Comparison of ENCODE assay signal across 26 cellular contexts in the genomic region with DNA sequence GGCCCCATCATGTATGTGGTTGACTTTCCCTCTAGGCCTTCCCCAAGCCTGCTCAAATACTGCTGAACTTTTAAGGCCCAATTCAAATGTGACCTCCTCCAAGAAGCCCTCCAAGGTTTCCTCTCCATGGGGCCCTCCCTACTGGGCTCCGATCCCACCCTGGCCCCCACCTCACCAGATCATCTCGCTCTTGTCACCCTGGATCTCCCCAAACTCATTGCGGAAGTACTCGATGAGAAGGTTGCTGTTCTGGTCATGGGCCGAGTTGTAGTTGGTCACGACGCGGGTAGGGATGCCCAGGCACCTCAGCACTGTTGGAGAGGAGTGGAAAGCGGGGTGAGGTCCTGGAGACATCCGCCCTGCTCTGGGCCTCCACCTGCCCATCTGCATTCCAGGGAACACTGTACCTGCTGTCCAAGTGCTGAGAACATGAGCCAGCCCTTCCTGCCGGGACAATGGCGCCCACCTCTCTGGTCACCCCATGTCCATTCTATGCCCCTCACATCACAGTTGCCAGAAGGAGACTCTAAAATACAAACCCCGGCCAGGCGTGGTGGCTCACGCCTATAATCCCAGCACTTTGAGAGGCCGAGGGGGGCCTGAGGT. TPM values are rescaled to one million over a fixed set of nuclear protein-coding genes. Genes with fewer than 3 reads are reported as not detected.
DNase-seq lines count a peak whose midpoint lies in the region; ATAC-seq, FAIRE-seq and TF ChIP-seq lines count a peak whose summit lies in the region.
"Had no signal": no experiment of that assay in that cellular context is flagged by ENCODE, and none has a peak within 500 bp of the region (broad histone marks: within the 10 kb centered on the region; RNA-seq: fewer than 3 reads in every experiment).

No MANE protein-coding gene starts in this region.

- peaks cover 23% of the 10 kb centered on the region for H3K36me3 Mint-ChIP-seq in dendritic cell treated with granulocyte-macrophage colony-stimulating factor and Interleukin-4, amounts not matched to agents 40 ng/mL and 50 ng/mL, for 4 days (ENCODE audit: low read depth)
- H3K36me3 Mint-ChIP-seq in activated CD8-positive, alpha-beta T cell treated with anti-CD3 and anti-CD28 coated beads for 36 hours (ENCODE audit: low read depth): no peaks in the 10 kb centered on the region
- H3K36me3 Mint-ChIP-seq: natural killer cell treated with Interleukin-12 subunit alpha and Interleukin-12 subunit beta and Interleukin-15 and Interleukin-18, amount 100 ng/mL, for 72 hours had no signal

- no peak overlapping the region for H2AFZ ChIP-seq in IMR-90 (replicated peaks; ENCODE audit: low read length, poor library complexity)
- H2AFZ ChIP-seq in HepG2 (ENCODE audit: low read length): no peak overlapping the region
- H2AFZ ChIP-seq in trophoblast cell (ENCODE audit: insufficient read depth, low read length, poor library complexity): no peak overlapping the region

- H3K4me1 ChIP-seq in IMR-90 (ENCODE audit: control insufficient read depth, insufficient read depth, low read length): peaks cover 17% of the 10 kb centered on the region
- H3K4me1 ChIP-seq in HepG2 (ENCODE audit: insufficient read depth, low read length): peaks cover 39% of the 10 kb centered on the region
- peaks cover 16 to 25% of the 10 kb centered on the region in 2 experiments for H3K4me1 ChIP-seq in trophoblast cell (ENCODE audit: control insufficient read depth in 1 of 2, insufficient read depth in 2 of 2, low read length in 2 of 2)

- FAIRE-seq in HepG2 (lab: Jason Lieb, UNC): no peak
- FAIRE-seq: colon, GM18507, pancreas had no signal

- no peak overlapping the region for H3K27ac ChIP-seq in IMR-90 (ENCODE audit: insufficient read depth, low read length)
- no peak overlapping the region for H3K27ac ChIP-seq in HepG2 (ENCODE audit: extremely low read length, insufficient read depth, low read length)
- no peak overlapping the region for H3K27ac ChIP-seq in trophoblast cell (ENCODE audit: low read depth, low read length)
- H3K27ac ChIP-seq: brain microvascular endothelial cell, foreskin keratinocyte, HL-60, pancreas had no signal

- TF ChIP-seq POLR2A in IMR-90 (IDR thresholded peaks at IDR 0.05; ENCODE audit: low read depth, low read length): no peak
- TF ChIP-seq POLR2A in HepG2 (IDR thresholded peaks at IDR 0.05; ENCODE audit: insufficient read depth in 1 of 2, low read depth in 2 of 2, low read length in 2 of 2): no peak

- no peaks in the 10 kb centered on the region for H3K27me3 Mint-ChIP-seq in dendritic cell treated with granulocyte-macrophage colony-stimulating factor and Interleukin-4, amounts not matched to agents 40 ng/mL and 50 ng/mL, for 4 days
- no peaks in the 10 kb centered on the region for H3K27me3 Mint-ChIP-seq in activated CD8-positive, alpha-beta T cell treated with anti-CD3 and anti-CD28 coated beads for 36 hours
- H3K27me3 Mint-ChIP-seq: activated CD4-positive, alpha-beta T cell treated with anti-CD3 and anti-CD28 coated beads, Interleukin-2, amount 10 ng/mL, durations not matched to agents 7 days and 5 days; natural killer cell treated with Interleukin-12 subunit alpha and Interleukin-12 subunit beta and Interleukin-15 and Interleukin-18, amount 100 ng/mL, for 72 hours had no signal

- H3K4me1 Mint-ChIP-seq in dendritic cell treated with granulocyte-macrophage colony-stimulating factor and Interleukin-4, amounts not matched to agents 40 ng/mL and 50 ng/mL, for 4 days (ENCODE audit: low read depth): peaks cover 53% of the 10 kb centered on the region
- no peaks in the 10 kb centered on the region for H3K4me1 Mint-ChIP-seq in activated CD8-positive, alpha-beta T cell treated with anti-CD3 and anti-CD28 coated beads for 36 hours (ENCODE audit: low read depth)
- H3K4me1 Mint-ChIP-seq: activated CD4-positive, alpha-beta T cell treated with anti-CD3 and anti-CD28 coated beads, Interleukin-2, amount 10 ng/mL, durations not matched to agents 7 days and 5 days had no signal

- H3K27ac Mint-ChIP-seq in dendritic cell treated with granulocyte-macrophage colony-stimulating factor and Interleukin-4, amounts not matched to agents 40 ng/mL and 50 ng/mL, for 4 days: peak overlapping the region; percentile 67
- no peak overlapping the region for H3K27ac Mint-ChIP-seq in activated CD8-positive, alpha-beta T cell treated with anti-CD3 and anti-CD28 coated beads for 36 hours
- H3K27ac Mint-ChIP-seq: activated CD4-positive, alpha-beta T cell treated with anti-CD3 and anti-CD28 coated beads, Interleukin-2, amount 10 ng/mL, durations not matched to agents 7 days and 5 days had no signal

- H3K36me3 ChIP-seq in IMR-90 (ENCODE audit: control insufficient read depth, insufficient read depth, low read length): peaks cover 58% of the 10 kb centered on the region
- no peaks in the 10 kb centered on the region; a peak in 1 of 5 replicates for H3K36me3 ChIP-seq in HepG2 (replicated peaks in 1 of 2; ENCODE audit: control insufficient read depth in 1 of 2, insufficient read depth in 2 of 2, low read length in 2 of 2)
- H3K36me3 ChIP-seq in trophoblast cell (ENCODE audit: control insufficient read depth in 1 of 2, insufficient read depth in 2 of 2, low read length in 2 of 2): peaks cover 59 to 77% of the 10 kb centered on the region in 2 experiments
- H3K36me3 ChIP-seq: pancreas, uterus had no signal

- no peak overlapping the region for H3K18ac ChIP-seq in IMR-90 (ENCODE audit: low read depth, low read length)
- H3K18ac ChIP-seq in trophoblast cell (ENCODE audit: low read length): no peak overlapping the region

- H3K4me3 ChIP-seq in IMR-90 (ENCODE audit: insufficient read depth, low read depth, low read length) (no peak overlapping the region), HepG2 (replicated peaks in 1 of 3; ENCODE audit: insufficient read depth in 1 of 3, low read depth in 2 of 3, low read length in 3 of 3) (no peak overlapping the region), trophoblast cell (ENCODE audit: low read depth, low read length) (no peak overlapping the region)
- H3K4me3 ChIP-seq: left lung, pancreas, uterus had no signal

- no peak for TF ChIP-seq RAD21 in IMR-90 (IDR thresholded peaks at IDR 0.05; ENCODE audit: low read length)
- TF ChIP-seq RAD21 in HepG2 (CRISPR knock-in tag; IDR thresholded peaks at IDR 0.05): no peak

- H3K9me3 ChIP-seq in IMR-90 (ENCODE audit: control insufficient read depth, insufficient read depth, low read length) (no peaks in the 10 kb centered on the region), HepG2 (ENCODE audit: low read length) (no peaks in the 10 kb centered on the region), trophoblast cell (ENCODE audit: insufficient read depth, low read depth, low read length) (peaks cover 9% of the 10 kb centered on the region)
- H3K9me3 ChIP-seq: left lung, pancreas, uterus had no signal

- no peak overlapping the region for H3K4me3 Mint-ChIP-seq in dendritic cell treated with granulocyte-macrophage colony-stimulating factor and Interleukin-4, amounts not matched to agents 40 ng/mL and 50 ng/mL, for 4 days
- H3K4me3 Mint-ChIP-seq in activated CD8-positive, alpha-beta T cell treated with anti-CD3 and anti-CD28 coated beads for 36 hours: no peak overlapping the region
- H3K4me3 Mint-ChIP-seq: activated CD4-positive, alpha-beta T cell treated with anti-CD3 and anti-CD28 coated beads, Interleukin-2, amount 10 ng/mL, durations not matched to agents 7 days and 5 days; activated T-cell treated with anti-CD3 and anti-CD28 coated beads, Interleukin-2, amount 50 U/mL, for 4 hours; natural killer cell treated with Interleukin-12 subunit alpha and Interleukin-12 subunit beta and Interleukin-15 and Interleukin-18, amount 100 ng/mL, for 72 hours had no signal

- CTCF ChIA-PET in IMR-90 (lab: Yijun Ruan, JAX): no interaction called here
- CTCF ChIA-PET in HepG2 (lab: Yijun Ruan, JAX; ENCODE audit: low intra/inter-chr PET ratio, low total read pairs): no interaction called here
- CTCF ChIA-PET in activated CD8-positive, alpha-beta T cell treated with anti-CD3 and anti-CD28 coated beads for 36 hours (lab: Charles Lee): no interaction called here

- H2BK5ac ChIP-seq in IMR-90 (ENCODE audit: low read depth, low read length, poor library complexity, severe bottlenecking): no peak overlapping the region
- no peak overlapping the region for H2BK5ac ChIP-seq in trophoblast cell (ENCODE audit: low read depth, low read length, poor library complexity)

- 97% methylated on average over 6 of the region's 16 CpGs; no CpG with 5 or more reads in 1 of the 2 experiments for WGBS in IMR-90 (ENCODE audit: extremely low coverage in 2 of 2, insufficient read length in 1 of 2), 2 experiments
- 97% methylated on average over 16 of the region's 16 CpGs for WGBS in HepG2 (ENCODE audit: low lambda C conversion rate)
- no CpG with 5 or more reads among the region's 16 CpGs for WGBS in trophoblast cell (ENCODE audit: extremely low coverage, insufficient coverage, insufficient read length)

- dilution Hi-C loops in IMR-90 (cut with HindIII; ENCODE audit: low sequenced_read_pairs, unreplicated experiment): no loop called here

- POLR2A ChIA-PET in IMR-90 (lab: Charles Lee; ENCODE audit: unreplicated experiment) (no interaction called here), HepG2 (lab: Yijun Ruan, JAX) (interaction anchor here (2.7 to 4.1 kb wide), 3 partner anchors 16 to 68 kb away, joined by 9 to 50 read pairs (median 44); no protein-coding TSS in a partner anchor)
- POLR2A ChIA-PET in activated CD8-positive, alpha-beta T cell treated with anti-CD3 and anti-CD28 coated beads for 36 hours (lab: Charles Lee): no interaction called here

- H3K9ac ChIP-seq in IMR-90 (ENCODE audit: low read depth, low read length) (no peak overlapping the region), HepG2 (ENCODE audit: insufficient read depth, low read depth, low read length) (no peak overlapping the region), trophoblast cell (ENCODE audit: low read length) (no peak overlapping the region)

- H4K91ac ChIP-seq in IMR-90 (ENCODE audit: insufficient read depth, low read depth, low read length) (no peak overlapping the region), trophoblast cell (ENCODE audit: low read depth, low read length) (no peak overlapping the region)

- no peak overlapping the region for H4K12ac ChIP-seq in trophoblast cell (ENCODE audit: low read depth, low read length)

- H2BK120ac ChIP-seq in IMR-90 (ENCODE audit: low read depth, low read length) (peak overlapping the region; percentile 12; the same call in 1 of the 2 replicates), trophoblast cell (ENCODE audit: insufficient read depth, low read length, poor library complexity) (no peak overlapping the region)

- H3K4me2 ChIP-seq in IMR-90 (ENCODE audit: low read depth, low read length) (no peak overlapping the region), HepG2 (ENCODE audit: low read depth, low read length) (no peak overlapping the region), trophoblast cell (ENCODE audit: low read length) (no peak overlapping the region)

- intact Hi-C loops in IMR-90 (cut with micrococcal nuclease) (no loop called here), HepG2 (cut with micrococcal nuclease; ENCODE audit: unreplicated experiment) (no loop called here)
- intact Hi-C loops in dendritic cell treated with granulocyte-macrophage colony-stimulating factor and Interleukin-4, amounts not matched to agents 40 ng/mL and 50 ng/mL, for 4 days (cut with micrococcal nuclease): no loop called here
- intact Hi-C loops in activated CD8-positive, alpha-beta T cell treated with anti-CD3 and anti-CD28 coated beads for 36 hours (cut with micrococcal nuclease): no loop called here

- no peaks in the 10 kb centered on the region for H3K27me3 ChIP-seq in IMR-90 (ENCODE audit: control insufficient read depth, insufficient read depth, low read length)
- no peaks in the 10 kb centered on the region for H3K27me3 ChIP-seq in HepG2 (ENCODE audit: control insufficient read depth in 1 of 2, insufficient read depth in 2 of 2, low read length in 2 of 2)
- no peaks in the 10 kb centered on the region for H3K27me3 ChIP-seq in trophoblast cell (ENCODE audit: insufficient read depth, low read length)
- H3K27me3 ChIP-seq: brain microvascular endothelial cell, foreskin keratinocyte, left lung, pancreas, uterus had no signal

- H4K5ac ChIP-seq in IMR-90 (ENCODE audit: low read depth, low read length): no peak overlapping the region

- H2BK20ac ChIP-seq in IMR-90 (ENCODE audit: low read depth, low read length): no peak overlapping the region

- H3K4ac ChIP-seq in IMR-90 (ENCODE audit: low read depth, low read length): peak overlapping the region; percentile 26; the same call in 1 of the 2 replicates
- no peak overlapping the region for H3K4ac ChIP-seq in trophoblast cell (ENCODE audit: low read depth, low read length)

- no peaks in the 10 kb centered on the region for H3K79me2 ChIP-seq in HepG2 (ENCODE audit: insufficient read depth, low read length)
- no peaks in the 10 kb centered on the region for H3K79me2 ChIP-seq in trophoblast cell (ENCODE audit: control insufficient read depth, insufficient read depth, low read length, poor library complexity)

- peaks cover 28% of the 10 kb centered on the region for H3K9me1 ChIP-seq in IMR-90 (ENCODE audit: insufficient read depth, low read length)

- ATAC-seq in IMR-90 (ENCODE audit: low read depth) (no peak), HepG2 (no peak), HG03159 (IDR thresholded peaks at IDR 0.05; ENCODE audit: unreplicated experiment) (no peak), GM21717 (IDR thresholded peaks at IDR 0.05; ENCODE audit: unreplicated experiment) (no peak)
- ATAC-seq in activated CD8-positive, alpha-beta T cell treated with anti-CD3 and anti-CD28 coated beads for 36 hours: no peak
- ATAC-seq: activated T-cell treated with anti-CD3 and anti-CD28 coated beads, Interleukin-2, amount 50 U/mL, for 4 hours; esophagus mucosa; foreskin keratinocyte; left lung; natural killer cell treated with Interleukin-12 subunit alpha and Interleukin-12 subunit beta and Interleukin-15 and Interleukin-18, amount 100 ng/mL, for 72 hours; pancreas had no signal

- BruUV-seq in IMR-90 (replicated peaks; lab: Mats Ljungman, UMichigan): no TSS peak
- no TSS peak for BruUV-seq in HepG2 (replicated peaks; lab: Mats Ljungman, UMichigan)

- H2AK9ac ChIP-seq in IMR-90 (replicated peaks; ENCODE audit: low read depth, low read length, poor library complexity): no peak overlapping the region

- in situ Hi-C loops in IMR-90 (cut with MboI; ENCODE audit: low sequenced_read_pairs): no loop called here
- in situ Hi-C loops in HepG2 (cut with HindIII; ENCODE audit: extremely low pct_ligation_motif_present, low pct_unique_long_range_greater_than_20kb): no loop called here

- TF ChIP-seq CTCF in IMR-90 (conservative IDR thresholded peaks at IDR 0.05; ENCODE audit: low read depth, low read length) (no peak), HepG2 (CRISPR knock-in tag; IDR thresholded peaks at IDR 0.05) (no peak)
- TF ChIP-seq CTCF in activated CD8-positive, alpha-beta T cell treated with anti-CD3 and anti-CD28 coated beads for 36 hours (IDR thresholded peaks at IDR 0.05): no peak

- H2AK5ac ChIP-seq in IMR-90 (ENCODE audit: low read depth, low read length): peak overlapping the region; percentile 47
- peak overlapping the region; percentile 40 for H2AK5ac ChIP-seq in trophoblast cell (ENCODE audit: low read length)

- DNase-seq in IMR-90: no peak
- DNase-seq in HepG2 (ENCODE audit: low spot score): no peak
- no peak for DNase-seq in trophoblast cell
- no peak for DNase-seq in activated CD8-positive, alpha-beta T cell treated with anti-CD3 and anti-CD28 coated beads for 36 hours
- DNase-seq in HuH-7.5 (ENCODE audit: low spot score): no peak
- DNase-seq: activated CD4-positive, alpha-beta T cell treated with anti-CD3 and anti-CD28 coated beads, Interleukin-2, amount 10 ng/mL, durations not matched to agents 7 days and 5 days; activated naive CD4-positive, alpha-beta T cell; activated T-cell treated with anti-CD3 and anti-CD28 coated beads, Interleukin-2, amount 50 U/mL, for 4 hours; brain microvascular endothelial cell; C1 segment of cervical spinal cord; foreskin keratinocyte; NCI-H1694; SHP77 treated with DMSO at 0.1 percent for 48 hours; stimulated activated CD4-positive, alpha-beta T cell treated with anti-CD3 and anti-CD28 coated beads, Interleukin-2, amount 100 ng/mL, for 48 hours; substantia nigra; uterus had no signal

- H3K79me1 ChIP-seq in IMR-90 (ENCODE audit: low read depth in 1 of 2, low read length in 2 of 2): peaks cover 4 to 28% of the 10 kb centered on the region in 2 experiments; a peak in 3 of 4 replicates
- H3K79me1 ChIP-seq in trophoblast cell (ENCODE audit: low read length): peaks cover 4% of the 10 kb centered on the region

- no peak overlapping the region for H3K56ac ChIP-seq in IMR-90 (ENCODE audit: extremely low read depth, insufficient read depth, low read length)

- no peak overlapping the region for H2BK12ac ChIP-seq in trophoblast cell (ENCODE audit: low read length)

- no peak overlapping the region for H2BK15ac ChIP-seq in IMR-90 (ENCODE audit: low read depth, low read length)

- no peaks in the 10 kb centered on the region for H3K9me3 Mint-ChIP-seq in dendritic cell treated with granulocyte-macrophage colony-stimulating factor and Interleukin-4, amounts not matched to agents 40 ng/mL and 50 ng/mL, for 4 days
- no peaks in the 10 kb centered on the region for H3K9me3 Mint-ChIP-seq in activated CD8-positive, alpha-beta T cell treated with anti-CD3 and anti-CD28 coated beads for 36 hours
- H3K9me3 Mint-ChIP-seq: activated CD4-positive, alpha-beta T cell treated with anti-CD3 and anti-CD28 coated beads, Interleukin-2, amount 10 ng/mL, durations not matched to agents 7 days and 5 days; activated T-cell treated with anti-CD3 and anti-CD28 coated beads, Interleukin-2, amount 50 U/mL, for 4 hours; natural killer cell treated with Interleukin-12 subunit alpha and Interleukin-12 subunit beta and Interleukin-15 and Interleukin-18, amount 100 ng/mL, for 72 hours had no signal

- no peak for TF ChIP-seq EP300 in HepG2 (IDR thresholded peaks at IDR 0.05; ENCODE audit: low read depth in 2 of 2, low read length in 2 of 2)
- no peak for TF ChIP-seq EP300 in HepG2 (CRISPR knock-in tag; IDR thresholded peaks at IDR 0.05; ENCODE audit: borderline replicate concordance)

- H3K14ac ChIP-seq in IMR-90 (replicated peaks; ENCODE audit: low read depth, low read length) (no peak overlapping the region), trophoblast cell (ENCODE audit: low read length) (no peak overlapping the region)

- H3K23ac ChIP-seq in IMR-90 (ENCODE audit: low read depth, low read length) (no peak overlapping the region), trophoblast cell (ENCODE audit: low read length) (no peak overlapping the region)

- H4K8ac ChIP-seq in IMR-90 (ENCODE audit: low read depth in 2 of 2, low read length in 2 of 2): no peak overlapping the region; a peak in 1 of 4 replicates
- H4K8ac ChIP-seq in trophoblast cell (ENCODE audit: low read depth, low read length): no peak overlapping the region

- H4K20me1 ChIP-seq in IMR-90 (ENCODE audit: insufficient read depth, low read length): no peaks in the 10 kb centered on the region
- H4K20me1 ChIP-seq in HepG2 (ENCODE audit: insufficient read depth, low read length): no peaks in the 10 kb centered on the region

RNA-seq across cellular contexts. Expression of a gene that starts 23.1 kb away (rescaled TPM):
- total RNA-seq in IMR-90 (2012; rRNA removed) (237 and 268 TPM in 2 replicates), HepG2 (2016; rRNA removed; fragmentation: Illumina TruSeq; extraction: Trizol) (4.2 and 4.5 TPM in 2 replicates)
- polyA plus RNA-seq in IMR-90 (2012; rRNA removed) (239 and 292 TPM in 2 replicates), HepG2 (2011; rRNA removed) (46.4 and 52.3 TPM in 2 replicates)
- 370 and 502 TPM in 2 replicates for polyA plus RNA-seq in IMR-90 (2012; cell fraction: cytosol; rRNA removed)
- polyA plus RNA-seq in IMR-90 (2012; cell fraction: nucleus; rRNA removed; ENCODE audit: low replicate concordance): 218 and 328 TPM in 2 replicates
- total RNA-seq in HepG2 (2016; cell fraction: cytosol; rRNA removed; fragmentation: Illumina TruSeq; extraction: Trizol; ENCODE audit: low read depth): 0.61 and 0.88 TPM in 2 replicates
- 3.3 and 4.3 TPM in 2 replicates for total RNA-seq in HepG2 (2016; cell fraction: insoluble cytoplasmic fraction; rRNA removed; fragmentation: Illumina TruSeq; extraction: Trizol)
- 2.1 and 2.3 TPM in 2 replicates for total RNA-seq in HepG2 (2016; cell fraction: membrane; rRNA removed; fragmentation: Illumina TruSeq; extraction: Trizol)
- 4.3 and 4.5 TPM in 2 replicates for total RNA-seq in HepG2 (2016; cell fraction: nucleus; rRNA removed; fragmentation: Illumina TruSeq; extraction: Trizol)
- 39.7 and 45.8 TPM in 2 replicates for polyA plus RNA-seq in HepG2 (2011; cell fraction: cytosol; rRNA removed)
- 48.4 and 54.8 TPM in 2 replicates for polyA plus RNA-seq in HepG2 (2011; cell fraction: nucleus; rRNA removed)
- polyA plus RNA-seq in HepG2 (2012): 14.4 and 32.4 TPM in 2 replicates
- polyA plus RNA-seq in HepG2 (2016; cell fraction: cytosol; fragmentation: Illumina TruSeq; extraction: Trizol; ENCODE audit: low read depth): 1.5 and 1.8 TPM in 2 replicates
- 5.3 and 7.5 TPM in 2 replicates for polyA plus RNA-seq in HepG2 (2016; cell fraction: insoluble cytoplasmic fraction; fragmentation: Illumina TruSeq; extraction: Trizol; ENCODE audit: low read depth)
- 2.5 TPM in 2 replicates for polyA plus RNA-seq in HepG2 (2016; cell fraction: membrane; fragmentation: Illumina TruSeq; extraction: Trizol; ENCODE audit: low read depth)
- polyA plus RNA-seq in HepG2 (2016; cell fraction: nucleus; fragmentation: Illumina TruSeq; extraction: Trizol; ENCODE audit: insufficient read depth, low read depth): 7.7 and 9.8 TPM in 2 replicates
- 39.1 and 112 TPM in 2 replicates for polyA minus RNA-seq in HepG2 (2011; rRNA and poly(A)+ RNA removed; ENCODE audit: low replicate concordance)
- 43.5 and 48.8 TPM in 2 replicates for polyA minus RNA-seq in HepG2 (2011; cell fraction: cytosol; rRNA and poly(A)+ RNA removed)
- polyA minus RNA-seq in HepG2 (2011; cell fraction: nucleus; rRNA and poly(A)+ RNA removed): 26.7 and 32.2 TPM in 2 replicates
- 330 and 332 TPM in 2 replicates for polyA plus RNA-seq in trophoblast cell (2013)
- total RNA-seq in activated CD8-positive, alpha-beta T cell treated with anti-CD3 and anti-CD28 coated beads for 36 hours: not detected

Comparison
In these comparisons a context has a peak if more than half of its experiments do, and no peak if none do; other contexts are left out.
1. RNA of a gene that starts 23.1 kb away (total RNA-seq): 237 to 268 TPM in IMR-90; 0.61 to 4.5 TPM in HepG2 and not detected in activated CD8-positive, alpha-beta T cell treated with anti-CD3 and anti-CD28 coated beads for 36 hours; every median in the first group is over 10 times any median in the second.